In genomic region chr11:67043572-67044329, GRCh38 we compare ENCODE assay signal across 32 cellular contexts. TPM values are rescaled to one million over a fixed set of nuclear protein-coding genes. Genes with fewer than 3 reads are reported as not detected.
"Had no signal": no experiment of that assay in that cellular context is flagged by ENCODE, and none has a peak within 500 bp of the region (broad histone marks: within the 10 kb centered on the region; RNA-seq: fewer than 3 reads in every experiment).

No MANE protein-coding gene starts in this region.

- H3K4me3 Mint-ChIP-seq: activated CD4-positive, alpha-beta memory T cell treated with anti-CD3 and anti-CD28 coated beads for 36 hours; activated CD4-positive, alpha-beta T cell treated with anti-CD3 and anti-CD28 coated beads, Interleukin-2, amount 10 ng/mL, durations not matched to agents 24 days and 14 days; activated T-cell treated with anti-CD3 and anti-CD28 coated beads, Interleukin-2, amount 50 U/mL, for 24 hours; dendritic cell treated with granulocyte-macrophage colony-stimulating factor and Interleukin-4, amounts not matched to agents 40 ng/mL and 50 ng/mL, for 4 days; natural killer cell; T-helper 1 cell treated with Interleukin-12 subunit alpha and Interleukin-12 subunit beta and Interleukin-4 antibody, amounts not matched to agents 30 μg/mL and 1 μg/mL, for 36 hours had no signal

- H3K4me1 ChIP-seq: esophagus muscularis mucosa, gastrocnemius medialis, left lung, lower lobe of right lung, parathyroid adenoma, right atrium auricular region had no signal

- H3K9me3 Mint-ChIP-seq: activated CD4-positive, alpha-beta memory T cell treated with anti-CD3 and anti-CD28 coated beads for 36 hours; activated CD4-positive, alpha-beta T cell treated with anti-CD3 and anti-CD28 coated beads, Interleukin-2, amount 10 ng/mL, durations not matched to agents 24 days and 14 days; activated T-cell treated with anti-CD3 and anti-CD28 coated beads, Interleukin-2, amount 50 U/mL, for 24 hours; dendritic cell treated with granulocyte-macrophage colony-stimulating factor and Interleukin-4, amounts not matched to agents 40 ng/mL and 50 ng/mL, for 4 days; natural killer cell; T-helper 1 cell treated with Interleukin-12 subunit alpha and Interleukin-12 subunit beta and Interleukin-4 antibody, amounts not matched to agents 30 μg/mL and 1 μg/mL, for 36 hours had no signal

- H3K27ac ChIP-seq: esophagus muscularis mucosa, gastrocnemius medialis, left lung, lower lobe of right lung, parathyroid adenoma, right atrium auricular region, WERI-Rb-1 had no signal

- H3K36me3 ChIP-seq: esophagus muscularis mucosa, gastrocnemius medialis, left lung, lower lobe of right lung, right atrium auricular region, WERI-Rb-1 had no signal

- H3K79me2 ChIP-seq: parathyroid adenoma had no signal

- H3K9ac ChIP-seq: parathyroid adenoma had no signal

- H3K36me3 Mint-ChIP-seq: activated CD4-positive, alpha-beta memory T cell treated with anti-CD3 and anti-CD28 coated beads for 36 hours; natural killer cell had no signal

- H3K27ac Mint-ChIP-seq: activated CD4-positive, alpha-beta memory T cell treated with anti-CD3 and anti-CD28 coated beads for 36 hours; activated CD4-positive, alpha-beta T cell treated with anti-CD3 and anti-CD28 coated beads, Interleukin-2, amount 10 ng/mL, durations not matched to agents 24 days and 14 days; activated T-cell treated with anti-CD3 and anti-CD28 coated beads, Interleukin-2, amount 50 U/mL, for 24 hours; dendritic cell treated with granulocyte-macrophage colony-stimulating factor and Interleukin-4, amounts not matched to agents 40 ng/mL and 50 ng/mL, for 4 days; natural killer cell; T-helper 1 cell treated with Interleukin-12 subunit alpha and Interleukin-12 subunit beta and Interleukin-4 antibody, amounts not matched to agents 30 μg/mL and 1 μg/mL, for 36 hours had no signal

- H3K27me3 ChIP-seq: gastrocnemius medialis, right atrium auricular region had no signal

- DNase-seq: activated CD4-positive, alpha-beta memory T cell treated with anti-CD3 and anti-CD28 coated beads for 36 hours; activated CD4-positive, alpha-beta T cell treated with anti-CD3 and anti-CD28 coated beads, Interleukin-2, amount 10 ng/mL, durations not matched to agents 24 days and 14 days; activated CD4-positive, CD25-positive, alpha-beta regulatory T cell treated with anti-CD3 and anti-CD28 coated beads, Interleukin-2, amount 50 U/mL, for 72 hours; activated CD8-positive, alpha-beta memory T cell treated with anti-CD3 and anti-CD28 coated beads, Interleukin-2, amount 50 U/mL, for 48 hours; activated gamma-delta T cell treated with Interleukin-2 at 50 U/mL for 16 hours; activated naive CD4-positive, alpha-beta T cell treated with anti-CD3 and anti-CD28 coated beads, Interleukin-2, amount 50 U/mL, for 16 hours; activated T-cell treated with anti-CD3 and anti-CD28 coated beads, Interleukin-2, amount 50 U/mL, for 24 hours; amniotic stem cell; caudate nucleus; effector CD4-positive, alpha-beta T cell; gastrocnemius medialis; glutamatergic neuron; left lung; lower lobe of right lung; mesenchymal stem cell; natural killer cell; stimulated activated CD4-positive, alpha-beta T cell treated with anti-CD3 and anti-CD28 coated beads, Interleukin-2, amount 100 ng/mL, for 48 hours; stimulated activated naive CD4-positive, alpha-beta T cell treated with Interleukin-2 at 50 U/mL for 16 hours; SW 1271; T-helper 9 cell; trophoblast cell; WERI-Rb-1 had no signal

- FAIRE-seq: astrocyte, islet of Langerhans, urothelium cell line had no signal

- H3K9me3 ChIP-seq: esophagus muscularis mucosa, gastrocnemius medialis, left lung, lower lobe of right lung, right atrium auricular region had no signal

- ATAC-seq: gastrocnemius medialis, left lung, lower lobe of right lung, natural killer cell had no signal

- H2AFZ ChIP-seq: parathyroid adenoma had no signal

- H3K4me1 Mint-ChIP-seq: activated CD4-positive, alpha-beta T cell treated with anti-CD3 and anti-CD28 coated beads, Interleukin-2, amount 10 ng/mL, durations not matched to agents 24 days and 14 days; natural killer cell had no signal

- H3K4me3 ChIP-seq: esophagus muscularis mucosa, gastrocnemius medialis, left lung, lower lobe of right lung, right atrium auricular region had no signal

RNA-seq across cellular contexts. Expression of gene RHOD, which starts 12.9 kb away (rescaled TPM):
- total RNA-seq: natural killer cell had no signal

RNA-seq across cellular contexts. Expression of gene SYT12, which starts 20.8 kb away (rescaled TPM):
- total RNA-seq: activated CD4-positive, alpha-beta memory T cell treated with anti-CD3 and anti-CD28 coated beads for 36 hours; activated CD4-positive, alpha-beta T cell treated with anti-CD3 and anti-CD28 coated beads, Interleukin-2, amount 10 ng/mL, durations not matched to agents 24 days and 14 days; lower lobe of right lung; natural killer cell; pulmonary artery endothelial cell; skeletal muscle tissue had no signal
